ENCODE assay signal across 9 cellular contexts in the genomic region with DNA sequence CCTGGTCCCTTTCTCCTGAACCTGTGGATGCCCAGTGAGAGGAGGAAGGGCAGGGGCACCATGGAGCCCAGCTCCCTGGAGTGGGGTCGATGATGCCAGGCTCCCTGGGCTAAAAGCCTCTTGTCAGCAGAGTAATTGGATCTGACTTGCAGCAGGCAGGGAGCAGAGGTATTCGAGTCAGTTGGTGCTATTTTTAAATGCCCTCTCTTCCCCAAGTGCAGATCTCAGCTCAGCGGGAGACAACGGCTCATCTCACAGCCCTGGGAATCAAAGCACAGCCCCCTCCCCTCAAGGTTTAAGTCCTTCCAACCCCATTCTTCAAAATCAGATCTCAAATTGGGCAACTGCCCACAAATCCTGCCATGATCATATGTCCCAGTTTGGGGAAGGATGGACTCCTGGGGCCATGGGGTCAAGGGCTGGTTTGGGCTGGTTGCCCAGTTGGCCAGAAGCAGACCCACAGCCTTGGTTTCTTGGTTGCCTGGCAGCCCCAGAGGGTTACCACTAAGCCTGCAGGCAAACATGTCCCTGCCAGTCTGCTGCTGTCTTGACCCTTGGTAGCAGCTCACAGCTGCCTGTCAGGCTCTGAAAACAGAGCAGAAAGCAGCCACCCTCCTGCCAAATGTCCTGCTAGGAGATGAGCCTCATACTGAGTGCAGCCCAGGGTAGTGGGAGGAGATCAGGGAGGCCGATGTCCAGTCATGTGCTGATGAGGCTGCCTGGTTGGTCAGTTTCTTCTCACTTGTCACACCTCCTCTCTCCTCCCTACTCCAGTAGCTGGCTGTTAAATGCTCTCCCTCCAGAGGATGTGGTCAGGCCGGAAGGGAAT.
DNase-seq lines count a peak whose midpoint lies in the region; ATAC-seq and TF ChIP-seq lines count a peak whose summit lies in the region.
"Had no signal": no experiment of that assay in that cellular context is flagged by ENCODE, and none has a peak within 500 bp of the region (broad histone marks: within the 10 kb centered on the region; RNA-seq: fewer than 3 reads in every experiment).

No MANE protein-coding gene starts in this region.

- H3K4me1 Mint-ChIP-seq in activated CD8-positive, alpha-beta T cell treated with anti-CD3 and anti-CD28 coated beads for 36 hours (ENCODE audit: low read depth): no peaks in the 10 kb centered on the region

- intact Hi-C loops in A673 (cut with micrococcal nuclease; ENCODE audit: unreplicated experiment): no loop called here
- intact Hi-C loops in activated CD8-positive, alpha-beta T cell treated with anti-CD3 and anti-CD28 coated beads for 36 hours (cut with micrococcal nuclease): no loop called here

- no peaks in the 10 kb centered on the region for H3K27me3 Mint-ChIP-seq in activated CD8-positive, alpha-beta T cell treated with anti-CD3 and anti-CD28 coated beads for 36 hours

- POLR2A ChIA-PET in A673 (lab: Charles Lee; ENCODE audit: low non-redundant PET): no interaction called here
- POLR2A ChIA-PET in activated CD8-positive, alpha-beta T cell treated with anti-CD3 and anti-CD28 coated beads for 36 hours (lab: Charles Lee): interaction anchor here (1.2 kb wide), 1 partner anchor 8 kb away, joined by 3 read pairs; no protein-coding TSS in a partner anchor

- no peak overlapping the region for H3K4me3 Mint-ChIP-seq in activated CD8-positive, alpha-beta T cell treated with anti-CD3 and anti-CD28 coated beads for 36 hours
- H3K4me3 Mint-ChIP-seq: activated T-cell treated with anti-CD3 and anti-CD28 coated beads, Interleukin-2, amount 50 U/mL, for 4 hours had no signal

- H3K36me3 ChIP-seq in A673 (ENCODE audit: insufficient read depth, low read length, poor library complexity, severe bottlenecking): no peaks in the 10 kb centered on the region

- ATAC-seq in GM19463 (IDR thresholded peaks at IDR 0.05; ENCODE audit: unreplicated experiment): no peak
- ATAC-seq in activated CD8-positive, alpha-beta T cell treated with anti-CD3 and anti-CD28 coated beads for 36 hours: no peak
- ATAC-seq: activated T-cell treated with anti-CD3 and anti-CD28 coated beads, Interleukin-2, amount 50 U/mL, for 4 hours had no signal

- peaks cover 7% of the 10 kb centered on the region for H3K4me1 ChIP-seq in A673 (ENCODE audit: insufficient read depth, low read length, poor library complexity, severe bottlenecking)

- DNase-seq in H4 (ENCODE audit: low spot score) (peak; percentile 43), NCI-H446 (lab: John Stamatoyannopoulos, UW) (peak; percentile 68 to 75), fibroblast of gingiva (ENCODE audit: low read depth) (peak; percentile 29), pons (ENCODE audit: low spot score) (peak; percentile 39), A673 (ENCODE audit: low spot score) (no peak), activated T-cell treated with anti-CD3 and anti-CD28 coated beads for 4 hours (no peak)
- DNase-seq in activated CD8-positive, alpha-beta T cell treated with anti-CD3 and anti-CD28 coated beads for 36 hours: no peak
- DNase-seq: activated T-cell treated with anti-CD3 and anti-CD28 coated beads, Interleukin-2, amount 50 U/mL, for 4 hours had no signal

- no peaks in the 10 kb centered on the region for H3K9me3 Mint-ChIP-seq in activated CD8-positive, alpha-beta T cell treated with anti-CD3 and anti-CD28 coated beads for 36 hours
- H3K9me3 Mint-ChIP-seq: activated T-cell treated with anti-CD3 and anti-CD28 coated beads, Interleukin-2, amount 50 U/mL, for 4 hours had no signal

- no peak overlapping the region for H3K27ac ChIP-seq in A673 (ENCODE audit: low read depth, low read length, poor library complexity, severe bottlenecking)

- TF ChIP-seq CTCF in A673 (conservative IDR thresholded peaks at IDR 0.05; ENCODE audit: low read depth, low read length): no peak
- TF ChIP-seq CTCF in activated CD8-positive, alpha-beta T cell treated with anti-CD3 and anti-CD28 coated beads for 36 hours (IDR thresholded peaks at IDR 0.05): no peak

- H3K27me3 ChIP-seq in A673 (replicated peaks; ENCODE audit: insufficient read depth, low read depth, low read length, poor library complexity): no peaks in the 10 kb centered on the region

- H3K27ac Mint-ChIP-seq in activated CD8-positive, alpha-beta T cell treated with anti-CD3 and anti-CD28 coated beads for 36 hours: no peak overlapping the region

- H3K9me3 ChIP-seq in A673 (ENCODE audit: low read depth, low read length, poor library complexity, severe bottlenecking): no peaks in the 10 kb centered on the region

- BruUV-seq in A673 (replicated peaks; lab: Mats Ljungman, UMichigan): no TSS peak

- H3K36me3 Mint-ChIP-seq in activated CD8-positive, alpha-beta T cell treated with anti-CD3 and anti-CD28 coated beads for 36 hours (ENCODE audit: low read depth): no peaks in the 10 kb centered on the region

- no peak overlapping the region for H3K4me3 ChIP-seq in A673 (ENCODE audit: low read depth, low read length, poor library complexity, severe bottlenecking)

- CTCF ChIA-PET in A673 (lab: Charles Lee): no interaction called here
- CTCF ChIA-PET in activated CD8-positive, alpha-beta T cell treated with anti-CD3 and anti-CD28 coated beads for 36 hours (lab: Charles Lee): interaction anchor here (1.4 kb wide), 1 partner anchor 131 kb away, joined by 4 read pairs; no protein-coding TSS in a partner anchor

Comparison
In these comparisons a context has a peak if more than half of its experiments do, and no peak if none do; other contexts are left out.
1. DNase-seq: peak in H4 (single experiment), NCI-H446 (2 of 2), fibroblast of gingiva (single experiment) and pons (single experiment); none in A673 (single experiment), activated T-cell treated with anti-CD3 and anti-CD28 coated beads for 4 hours (single experiment) and activated CD8-positive, alpha-beta T cell treated with anti-CD3 and anti-CD28 coated beads for 36 hours (single experiment).